Comparison of ENCODE assay signal across 18 cellular contexts in the genomic region with DNA sequence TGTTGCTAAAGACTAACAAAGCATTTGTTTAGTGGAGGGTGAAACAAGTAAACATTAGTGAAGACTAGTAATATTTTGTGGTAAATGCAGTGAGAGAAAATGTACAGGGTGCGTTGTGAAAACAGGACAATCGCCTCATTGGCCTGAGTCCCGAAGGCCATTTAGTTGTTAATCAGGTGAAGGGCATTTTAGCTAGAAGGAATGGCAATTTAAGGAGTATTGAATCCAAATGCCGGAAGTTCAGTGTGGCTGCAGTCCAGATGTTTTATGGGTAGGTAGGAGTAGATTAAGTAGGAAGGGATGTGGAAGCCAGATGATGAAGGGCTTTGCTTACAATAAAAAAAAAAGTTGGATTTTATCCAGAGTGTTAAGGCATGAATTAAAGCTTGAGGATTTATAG.
"Had no signal": no experiment of that assay in that cellular context is flagged by ENCODE, and none has a peak within 500 bp of the region (broad histone marks: within the 10 kb centered on the region; RNA-seq: fewer than 3 reads in every experiment).

No MANE protein-coding gene starts in this region.

- H3K27ac Mint-ChIP-seq: activated CD4-positive, alpha-beta T cell treated with anti-CD3 and anti-CD28 coated beads for 36 hours; activated naive CD4-positive, alpha-beta T cell treated with anti-CD3 and anti-CD28 coated beads, Interleukin-2, amount 50 U/mL, for 24 hours; immature natural killer cell; progenitor cell of endocrine pancreas; stimulated activated naive CD8-positive, alpha-beta T cell treated with anti-CD3 and anti-CD28 coated beads, Interleukin-15, Interleukin-2, amounts not matched to agents 100 ng/mL and 50 ng/mL, for 24 hours; WTC11 had no signal

- H3K9me3 ChIP-seq: ascending aorta, colonic mucosa, gastroesophageal sphincter, heart right ventricle, right atrium auricular region, transverse colon, uterus had no signal

- H3K4me3 Mint-ChIP-seq: activated CD4-positive, alpha-beta T cell treated with anti-CD3 and anti-CD28 coated beads for 36 hours; activated naive CD4-positive, alpha-beta T cell treated with anti-CD3 and anti-CD28 coated beads, Interleukin-2, amount 50 U/mL, for 24 hours; central memory CD8-positive, alpha-beta T cell; immature natural killer cell; stimulated activated naive CD8-positive, alpha-beta T cell treated with anti-CD3 and anti-CD28 coated beads, Interleukin-15, Interleukin-2, amounts not matched to agents 100 ng/mL and 50 ng/mL, for 24 hours; WTC11 had no signal

- H3K27me3 Mint-ChIP-seq: activated CD4-positive, alpha-beta T cell treated with anti-CD3 and anti-CD28 coated beads for 36 hours; activated naive CD4-positive, alpha-beta T cell treated with anti-CD3 and anti-CD28 coated beads, Interleukin-2, amount 50 U/mL, for 24 hours; central memory CD8-positive, alpha-beta T cell; stimulated activated naive CD8-positive, alpha-beta T cell treated with anti-CD3 and anti-CD28 coated beads, Interleukin-15, Interleukin-2, amounts not matched to agents 100 ng/mL and 50 ng/mL, for 24 hours had no signal

- H3K4me1 Mint-ChIP-seq: activated CD4-positive, alpha-beta T cell treated with anti-CD3 and anti-CD28 coated beads for 36 hours; activated naive CD4-positive, alpha-beta T cell treated with anti-CD3 and anti-CD28 coated beads, Interleukin-2, amount 50 U/mL, for 24 hours; central memory CD8-positive, alpha-beta T cell; immature natural killer cell had no signal

- H3K36me3 Mint-ChIP-seq: activated naive CD4-positive, alpha-beta T cell treated with anti-CD3 and anti-CD28 coated beads, Interleukin-2, amount 50 U/mL, for 24 hours; immature natural killer cell; WTC11 had no signal

- H3K4me3 ChIP-seq: ascending aorta, colonic mucosa, gastroesophageal sphincter, heart right ventricle, right atrium auricular region, transverse colon, uterus had no signal

- H3K4me1 ChIP-seq: ascending aorta, colonic mucosa, gastroesophageal sphincter, heart right ventricle, right atrium auricular region, transverse colon, uterus had no signal

- DNase-seq: activated CD4-positive, alpha-beta T cell treated with anti-CD3 and anti-CD28 coated beads for 36 hours; activated CD4-positive, alpha-beta T cell treated with anti-CD3 and anti-CD28 coated beads, Interleukin-2, amount 50 U/mL, for 48 hours; activated gamma-delta T cell; colonic mucosa; heart right ventricle; immature natural killer cell; kidney glomerular epithelial cell; left ventricle myocardium superior; transverse colon; uterus had no signal

- H3K9me3 Mint-ChIP-seq: WTC11 had no signal

- H3K36me3 ChIP-seq: ascending aorta, colonic mucosa, gastroesophageal sphincter, heart right ventricle, right atrium auricular region, transverse colon, uterus had no signal

- H3K27ac ChIP-seq: ascending aorta, colonic mucosa, gastroesophageal sphincter, heart right ventricle, right atrium auricular region, transverse colon, uterus had no signal

- ATAC-seq: activated CD4-positive, alpha-beta T cell treated with anti-CD3 and anti-CD28 coated beads for 36 hours; gastroesophageal sphincter; heart right ventricle; left ventricle myocardium superior; WTC11 had no signal
